Comparison of ENCODE assay signal across 10 cellular contexts in genomic region chr16:75053791-75054555, GRCh38. TPM values are rescaled to one million over a fixed set of nuclear protein-coding genes. Genes with fewer than 3 reads are reported as not detected.
A peak's percentile ranks its signal among the peaks of the same experiment; 100 is the strongest.
DNase-seq lines count a peak whose midpoint lies in the region; ATAC-seq, FAIRE-seq and TF ChIP-seq lines count a peak whose summit lies in the region.
"Had no signal": no experiment of that assay in that cellular context is flagged by ENCODE, and none has a peak within 500 bp of the region (broad histone marks: within the 10 kb centered on the region; RNA-seq: fewer than 3 reads in every experiment).

No MANE protein-coding gene starts in this region.

- in situ Hi-C loops in GM12878 (cut with MboI), result no loop called here

- TF ChIP-seq POLR2A in GM12878 (IDR thresholded peaks at IDR 0.05; ENCODE audit: low read depth, low read length), result no peak

- TF ChIP-seq RAD21 in GM12878 (IDR thresholded peaks at IDR 0.05; ENCODE audit: insufficient read depth, low read depth, low read length), result no peak

- H3K4me1 ChIP-seq in CD4-positive, CD25-positive, alpha-beta regulatory T cell (ENCODE audit: control insufficient read depth, insufficient read depth, low read length, poor library complexity, severe bottlenecking), result no peaks in the 10 kb centered on the region
- H3K4me1 ChIP-seq in GM12878 (ENCODE audit: control insufficient read depth, insufficient read depth, low read length) (0 out of 2 replicates have a peak, but pooled peaks cover 8% of the 10 kb centered on the region), Caco-2 (peaks cover 11% of the 10 kb centered on the region)

- peaks cover 2% of the 10 kb centered on the region for H3K36me3 Mint-ChIP-seq in CD4-positive, CD25-positive, alpha-beta regulatory T cell
- H3K36me3 Mint-ChIP-seq in nephron (ENCODE audit: low read depth) (peaks cover 24% of the 10 kb centered on the region), Caco-2 (ENCODE audit: insufficient read depth, unreplicated experiment) (peaks cover 21% of the 10 kb centered on the region)

- POLR2A ChIA-PET in GM12878 (lab: Charles Lee), result interaction anchor here (0.5 to 0.8 kb wide), 3 partner anchors 8 to 35 kb away, joined by 3 to 4 read pairs (median 3); no protein-coding TSS in a partner anchor
- POLR2A ChIA-PET in Caco-2 (lab: Charles Lee), result no interaction called here

- DNase-seq in CD4-positive, CD25-positive, alpha-beta regulatory T cell, result no peak
- DNase-seq in NCI-H146 (lab: John Stamatoyannopoulos, UW), result peak; percentile 76
- DNase-seq in GM12878 (ENCODE audit: low read depth, low spot score), result no peak
- no peak for DNase-seq in Caco-2
- no peak for DNase-seq in activated T-cell treated with anti-CD3 and anti-CD28 coated beads, Interleukin-2, amount 50 U/mL, for 1 hour

- SMC1A ChIA-PET in GM12878 (lab: Charles Lee; ENCODE audit: uncharacterized antibody, unreplicated experiment), result interaction anchor here (0.6 kb wide), 1 partner anchor 10 kb away, joined by 3 read pairs; no protein-coding TSS in a partner anchor

- H3K4me2 ChIP-seq in GM12878 (ENCODE audit: control insufficient read depth, insufficient read depth), result no peak overlapping the region

- CTCF ChIA-PET in GM12878 (lab: Yijun Ruan, JAX), result interaction anchor here (1.1 to 1.7 kb wide), 3 partner anchors 9 to 42 kb away, joined by 3 to 4 read pairs (median 3); no protein-coding TSS in a partner anchor
- CTCF ChIA-PET in Caco-2 (lab: Charles Lee), result interaction anchor here (1.3 kb wide), 1 partner anchor 55 kb away, joined by 4 read pairs; the partner anchor contains the start of gene ZNRF1

- no peak for TF ChIP-seq CTCF in GM12878 (IDR thresholded peaks at IDR 0.05 in 2 of 3, conservative IDR thresholded peaks at IDR 0.05 in 1 of 3; ENCODE audit: control insufficient read depth in 2 of 3, extremely low read depth in 1 of 3, insufficient read depth in 1 of 3, low read depth in 3 of 3, low read length in 3 of 3)
- TF ChIP-seq CTCF in nephron (IDR thresholded peaks at IDR 0.05; ENCODE audit: unreplicated experiment in 3 of 3), result no peak
- TF ChIP-seq CTCF in Caco-2 (IDR thresholded peaks at IDR 0.05; ENCODE audit: insufficient read depth in 1 of 2, low read depth in 1 of 2, low read length in 1 of 2, severe bottlenecking in 1 of 2, unreplicated experiment in 1 of 2), result no peak

- RAD21 ChIA-PET in GM12878 (lab: Charles Lee; ENCODE audit: unreplicated experiment), result no interaction called here

- peak; percentile 27 for FAIRE-seq in GM12878 (lab: Jason Lieb, UNC)

- H3K36me3 ChIP-seq in CD4-positive, CD25-positive, alpha-beta regulatory T cell (ENCODE audit: control insufficient read depth, insufficient read depth, low read length), result no peaks in the 10 kb centered on the region
- H3K36me3 ChIP-seq in GM12878 (ENCODE audit: control insufficient read depth in 2 of 2, insufficient read depth in 2 of 2, low read length in 1 of 2) (no peaks in the 10 kb centered on the region), Caco-2 (ENCODE audit: control insufficient read depth, insufficient read depth, low read length) (no peaks in the 10 kb centered on the region)

- H3K9me3 Mint-ChIP-seq in CD4-positive, CD25-positive, alpha-beta regulatory T cell, result no peaks in the 10 kb centered on the region
- peaks cover 5% of the 10 kb centered on the region for H3K9me3 Mint-ChIP-seq in nephron
- H3K9me3 Mint-ChIP-seq in Caco-2 (ENCODE audit: unreplicated experiment), result no peaks in the 10 kb centered on the region

- no peak overlapping the region for H3K4me3 ChIP-seq in CD4-positive, CD25-positive, alpha-beta regulatory T cell (ENCODE audit: low read depth, low read length)
- no peak overlapping the region for H3K4me3 ChIP-seq in GM12878
- no peak overlapping the region for H3K4me3 ChIP-seq in Caco-2 (ENCODE audit: low read depth, low read length)

- peaks cover 0 to 10% (median 8%) of the 10 kb centered on the region in 4 donors for H3K4me1 Mint-ChIP-seq in CD4-positive, CD25-positive, alpha-beta regulatory T cell
- H3K4me1 Mint-ChIP-seq in nephron, result peaks cover 35% of the 10 kb centered on the region
- peaks cover 16% of the 10 kb centered on the region for H3K4me1 Mint-ChIP-seq in Caco-2 (ENCODE audit: low read depth, unreplicated experiment)

- no peak for ATAC-seq in CD4-positive, CD25-positive, alpha-beta regulatory T cell (ENCODE audit: low read depth in 2 of 2)
- ATAC-seq in GM12878 (no peak), HG03521 (IDR thresholded peaks at IDR 0.05; ENCODE audit: unreplicated experiment) (no peak), GM21619 (IDR thresholded peaks at IDR 0.05; ENCODE audit: unreplicated experiment) (no peak)
- ATAC-seq: activated CD4-positive, CD25-positive, alpha-beta regulatory T cell treated with anti-CD3 and anti-CD28 coated beads, Interleukin-2, amount 50 U/mL, for 24 hours had no signal

- BruUV-seq in GM12878 (replicated peaks; lab: Mats Ljungman, UMichigan) (no TSS peak), Caco-2 (replicated peaks; lab: Mats Ljungman, UMichigan) (no TSS peak)

- H3K9ac ChIP-seq in GM12878 (ENCODE audit: control insufficient read depth, insufficient read depth, low read length), result no peak overlapping the region

- no peaks in the 10 kb centered on the region for H4K20me1 ChIP-seq in GM12878 (ENCODE audit: control insufficient read depth, insufficient read depth)

- H3K4me3 Mint-ChIP-seq in CD4-positive, CD25-positive, alpha-beta regulatory T cell, result no peak overlapping the region
- H3K4me3 Mint-ChIP-seq in nephron (no peak overlapping the region), Caco-2 (ENCODE audit: unreplicated experiment) (no peak overlapping the region)

- H3K27ac ChIP-seq in CD4-positive, CD25-positive, alpha-beta regulatory T cell (ENCODE audit: insufficient read depth, low read length, poor library complexity, severe bottlenecking), result no peak overlapping the region
- no peak overlapping the region for H3K27ac ChIP-seq in GM12878 (ENCODE audit: control insufficient read depth, insufficient read depth)
- H3K27ac ChIP-seq: epithelial cell of prostate had no signal

- no peak overlapping the region for H2AFZ ChIP-seq in GM12878 (ENCODE audit: control insufficient read depth, low read depth, low read length)

- 93% methylated on average over 4 of the region's 4 CpGs for WGBS in GM12878 (ENCODE audit: insufficient coverage, insufficient replicate concordance, low lambda C conversion rate, missing lambda C conversion rate)

- H3K79me2 ChIP-seq in GM12878 (ENCODE audit: control insufficient read depth, insufficient read depth, low read length), result peaks cover 2% of the 10 kb centered on the region

- H3K27ac Mint-ChIP-seq in CD4-positive, CD25-positive, alpha-beta regulatory T cell, result peak overlapping the region in 2 of 3 donors; percentile 46 to 48
- H3K27ac Mint-ChIP-seq in nephron (peak overlapping the region; percentile 26 to 39 (median 36)), Caco-2 (ENCODE audit: unreplicated experiment) (no peak overlapping the region)

- no peak for TF ChIP-seq EP300 in GM12878 (IDR thresholded peaks at IDR 0.05; ENCODE audit: borderline replicate concordance in 1 of 2, control insufficient read depth in 1 of 2, low read depth in 2 of 2, low read length in 2 of 2)

- H3K27me3 Mint-ChIP-seq in CD4-positive, CD25-positive, alpha-beta regulatory T cell, result no peaks in the 10 kb centered on the region
- H3K27me3 Mint-ChIP-seq in nephron (ENCODE audit: low read depth) (no peaks in the 10 kb centered on the region), Caco-2 (ENCODE audit: insufficient read depth, unreplicated experiment) (no peaks in the 10 kb centered on the region)

- no peaks in the 10 kb centered on the region for H3K27me3 ChIP-seq in CD4-positive, CD25-positive, alpha-beta regulatory T cell (ENCODE audit: control insufficient read depth, insufficient read depth, low read length)
- H3K27me3 ChIP-seq in GM12878 (replicated peaks in 1 of 2; ENCODE audit: control insufficient read depth in 2 of 2, insufficient read depth in 2 of 2, low read length in 1 of 2) (no peaks in the 10 kb centered on the region), Caco-2 (replicated peaks; ENCODE audit: control insufficient read depth, insufficient read depth, low read length) (no peaks in the 10 kb centered on the region)

- intact Hi-C loops in GM12878 (cut with micrococcal nuclease; ENCODE audit: unreplicated experiment), result no loop called here
- intact Hi-C loops in Caco-2 (cut with micrococcal nuclease; ENCODE audit: unreplicated experiment), result no loop called here

- H3K9me3 ChIP-seq in CD4-positive, CD25-positive, alpha-beta regulatory T cell (ENCODE audit: control insufficient read depth in 2 of 2, low read length in 2 of 2), result no peaks in the 10 kb centered on the region
- H3K9me3 ChIP-seq in GM12878 (replicated peaks; ENCODE audit: control insufficient read depth, insufficient read depth, low read length), result no peaks in the 10 kb centered on the region; the same call in 2 of the 3 replicates
- no peaks in the 10 kb centered on the region for H3K9me3 ChIP-seq in Caco-2

TF ChIP-seq in GM12878, 131 proteins besides CTCF, POLR2A, EP300 and RAD21 (continues in another document):
- TF ChIP-seq NR2C1 (IDR thresholded peaks at IDR 0.05) (no peak), RFX5 (IDR thresholded peaks at IDR 0.05; ENCODE audit: low read depth, low read length) (no peak), NRF1 (conservative IDR thresholded peaks at IDR 0.05; ENCODE audit: low read depth, low read length) (no peak), MYC (IDR thresholded peaks at IDR 0.05; ENCODE audit: insufficient read depth, insufficient read length, insufficient replicate concordance, low read length, severe bottlenecking) (no peak)

RNA-seq across cellular contexts. Expression of gene ZNRF1, which starts 55.1 kb away (rescaled TPM):
- total RNA-seq in CD4-positive, CD25-positive, alpha-beta regulatory T cell, result 15.1 TPM
- 1 to 10 TPM; 3.2 to 8.6 (median 5.8) TPM for polyA plus RNA-seq in CD4-positive, CD25-positive, alpha-beta regulatory T cell
- total RNA-seq in GM12878 (2013; cell fraction: nucleolus; rRNA removed), result 35.1 and 37.4 TPM in 2 replicates
- total RNA-seq in GM12878 (2014; rRNA removed), result 15.6 and 16.3 TPM in 2 replicates
- 6.1 and 7.1 TPM in 2 replicates for total RNA-seq in GM12878 (2014; rRNA removed; fragmentation: Illumina TruSeq; extraction: Trizol)
- 24.2 and 25.9 TPM in 2 replicates for total RNA-seq in GM12878 (2021)
- polyA plus RNA-seq in GM12878 (2011; ENCODE audit: low read depth), result 3.4 TPM
- polyA plus RNA-seq in GM12878 (2011; rRNA removed), result 12.1 and 19.7 TPM in 2 replicates
- polyA plus RNA-seq in GM12878 (2011; cell fraction: cytosol; rRNA removed), result 11.1 and 19.5 TPM in 2 replicates
- 17.6 and 19.0 TPM in 2 replicates for polyA plus RNA-seq in GM12878 (2011; cell fraction: nucleus; rRNA removed)
- polyA plus RNA-seq in GM12878 (2012), result 11.1 and 12.1 TPM in 2 replicates
- polyA plus RNA-seq in GM12878 (2014; fragmentation: Illumina TruSeq; extraction: Trizol), result 7.8 and 14.4 TPM in 2 replicates
- polyA plus RNA-seq in GM12878 (2014; fragmentation: Nextera tagmentation; extraction: Ambion mirVana), result 10 to 100 TPM; 12.0 to 14.2 TPM
- 23.0 and 26.4 TPM in 2 replicates for polyA plus RNA-seq in GM12878 (2014; rRNA removed)
- 1 to 10 TPM; 5.8 to 6.7 TPM for polyA plus RNA-seq in GM12878 (2016; fragmentation: Nextera tagmentation; extraction: Ambion mirVana)
- polyA minus RNA-seq in GM12878 (2011; rRNA and poly(A)+ RNA removed), result 15.7 and 16.9 TPM in 2 replicates
- polyA minus RNA-seq in GM12878 (2011; cell fraction: cytosol; rRNA and poly(A)+ RNA removed), result 9.1 and 12.5 TPM in 2 replicates
- polyA minus RNA-seq in GM12878 (2011; cell fraction: nucleus; rRNA and poly(A)+ RNA removed), result 8.5 and 16.7 TPM in 2 replicates
- total RNA-seq in Caco-2 (2022), result 68.6 and 73.8 TPM in 2 replicates
